In genomic region chr12:49057888-49058287, GRCh38 we compare ENCODE assay signal across 8 cellular contexts. TPM values are rescaled to one million over a fixed set of nuclear protein-coding genes. Genes with fewer than 3 reads are reported as not detected.
DNase-seq lines count a peak whose midpoint lies in the region; ATAC-seq, FAIRE-seq and TF ChIP-seq lines count a peak whose summit lies in the region.

No MANE protein-coding gene starts in this region.

- H3K9ac ChIP-seq in IMR-90 (ENCODE audit: low read depth, low read length) (peak overlapping the region; percentile 94), astrocyte (ENCODE audit: low read length) (peak overlapping the region; percentile 97), mesendoderm (ENCODE audit: low read length) (peak overlapping the region; percentile 97)

- H3K27ac ChIP-seq in IMR-90 (ENCODE audit: insufficient read depth, low read length): peak overlapping the region; percentile 4
- no peak overlapping the region for H3K27ac ChIP-seq in astrocyte (ENCODE audit: low read depth, low read length)
- no peak overlapping the region for H3K27ac ChIP-seq in mesendoderm (ENCODE audit: low read depth, low read length)

- H2BK5ac ChIP-seq in IMR-90 (ENCODE audit: low read depth, low read length, poor library complexity, severe bottlenecking) (no peak overlapping the region), mesendoderm (ENCODE audit: low read length) (no peak overlapping the region)

- DNase-seq in AG09309 (ENCODE audit: low read depth) (no peak), IMR-90 (no peak), astrocyte (ENCODE audit: low read depth) (no peak), mesendoderm (no peak), inferior parietal cortex (ENCODE audit: extremely low spot score) (no peak), amniotic stem cell (lab: John Stamatoyannopoulos, UW) (no peak), frontal cortex (ENCODE audit: low spot score in 2 of 2) (no peak)
- DNase-seq in stimulated activated CD4-positive, alpha-beta T cell treated with anti-CD3 and anti-CD28 coated beads, Interleukin-12 subunit alpha, Interleukin-12 subunit beta, amount 100 ng/mL, for 4 hours: no peak

- no CpG with 5 or more reads among the region's 4 CpGs for WGBS in IMR-90 (ENCODE audit: extremely low coverage in 2 of 2, insufficient read length in 1 of 2), 2 experiments
- WGBS in mesendoderm (ENCODE audit: extremely low coverage, insufficient coverage, low lambda C conversion rate): no CpG with 5 or more reads among the region's 4 CpGs

- H2AK5ac ChIP-seq in IMR-90 (ENCODE audit: low read depth, low read length): peak overlapping the region; percentile 20; the same call in 1 of the 2 replicates
- no peak overlapping the region for H2AK5ac ChIP-seq in mesendoderm (ENCODE audit: low read length)

- FAIRE-seq in astrocyte (lab: Jason Lieb, UNC) (no peak), frontal cortex (lab: Jason Lieb, UNC) (no peak)

- peak overlapping the region; percentile 98 for H2AK9ac ChIP-seq in IMR-90 (replicated peaks; ENCODE audit: low read depth, low read length, poor library complexity)

- no peak overlapping the region for H2BK120ac ChIP-seq in IMR-90 (ENCODE audit: low read depth, low read length)
- no peak overlapping the region for H2BK120ac ChIP-seq in mesendoderm (ENCODE audit: low read depth, low read length)

- in situ Hi-C loops in IMR-90 (cut with MboI; ENCODE audit: low sequenced_read_pairs): no loop called here

- peaks cover 23% of the 10 kb centered on the region for H3K36me3 ChIP-seq in IMR-90 (ENCODE audit: control insufficient read depth, insufficient read depth, low read length)
- peaks cover 23% of the 10 kb centered on the region for H3K36me3 ChIP-seq in astrocyte (ENCODE audit: insufficient read depth, low read length)
- H3K36me3 ChIP-seq in mesendoderm (ENCODE audit: control insufficient read depth, insufficient read depth, low read length): peaks cover 11% of the 10 kb centered on the region

- CTCF ChIA-PET in IMR-90 (lab: Yijun Ruan, JAX): no interaction called here

- H4K8ac ChIP-seq in IMR-90 (ENCODE audit: low read depth in 2 of 2, low read length in 2 of 2) (no peak overlapping the region), mesendoderm (ENCODE audit: low read depth, low read length) (no peak overlapping the region)

- intact Hi-C loops in IMR-90 (cut with micrococcal nuclease): no loop called here

- H3K4me2 ChIP-seq in IMR-90 (ENCODE audit: low read depth, low read length): peak overlapping the region; percentile 97
- H3K4me2 ChIP-seq in astrocyte (ENCODE audit: low read length): peak overlapping the region; percentile 99
- H3K4me2 ChIP-seq in mesendoderm (ENCODE audit: low read length): peak overlapping the region; percentile 97

- H3K18ac ChIP-seq in IMR-90 (ENCODE audit: low read depth, low read length) (no peak overlapping the region), mesendoderm (ENCODE audit: low read length) (no peak overlapping the region)

- no peaks in the 10 kb centered on the region for H3K27me3 Mint-ChIP-seq in astrocyte (ENCODE audit: low read depth, unreplicated experiment)

- TF ChIP-seq POLR2A in IMR-90 (IDR thresholded peaks at IDR 0.05; ENCODE audit: low read depth, low read length): no peak

- H4K91ac ChIP-seq in IMR-90 (ENCODE audit: insufficient read depth, low read depth, low read length): no peak overlapping the region

- H3K4me3 Mint-ChIP-seq in astrocyte (ENCODE audit: unreplicated experiment): peak overlapping the region; percentile 98

- H4K20me1 ChIP-seq in IMR-90 (ENCODE audit: insufficient read depth, low read length) (peaks cover 66% of the 10 kb centered on the region), astrocyte (ENCODE audit: insufficient read depth, low read length) (peaks cover 68% of the 10 kb centered on the region)

- H2BK15ac ChIP-seq in IMR-90 (ENCODE audit: low read depth, low read length): no peak overlapping the region
- H2BK15ac ChIP-seq in mesendoderm (replicated peaks; ENCODE audit: low read depth): no peak overlapping the region

- H3K27me3 ChIP-seq in IMR-90 (ENCODE audit: control insufficient read depth, insufficient read depth, low read length): no peaks in the 10 kb centered on the region
- no peaks in the 10 kb centered on the region for H3K27me3 ChIP-seq in astrocyte (ENCODE audit: insufficient read depth, low read length)
- H3K27me3 ChIP-seq in mesendoderm (ENCODE audit: insufficient read depth, low read length, poor library complexity): no peaks in the 10 kb centered on the region

- no peak for ATAC-seq in IMR-90 (ENCODE audit: low read depth)

- H3K4me3 ChIP-seq in AG09309 (ENCODE audit: control insufficient read depth, low read depth, low read length) (peak overlapping the region; percentile 88), IMR-90 (ENCODE audit: insufficient read depth, low read depth, low read length) (peak overlapping the region; percentile 81), astrocyte (ENCODE audit: insufficient read depth, low read depth, low read length) (peak overlapping the region; percentile 92), mesendoderm (ENCODE audit: low read length) (peak overlapping the region; percentile 17)

- H3K36me3 Mint-ChIP-seq in astrocyte (ENCODE audit: low read depth, unreplicated experiment): peaks cover 14% of the 10 kb centered on the region

- H3K4ac ChIP-seq in IMR-90 (ENCODE audit: low read depth, low read length) (peak overlapping the region; percentile 36; the same call in 1 of the 2 replicates), mesendoderm (ENCODE audit: low read depth, low read length) (no peak overlapping the region)

- no TSS peak for BruUV-seq in IMR-90 (replicated peaks; lab: Mats Ljungman, UMichigan)

- POLR2A ChIA-PET in IMR-90 (lab: Charles Lee; ENCODE audit: unreplicated experiment): no interaction called here

- no peak for TF ChIP-seq RAD21 in IMR-90 (IDR thresholded peaks at IDR 0.05; ENCODE audit: low read length)

- H3K9me1 ChIP-seq in IMR-90 (ENCODE audit: insufficient read depth, low read length): peaks cover 24% of the 10 kb centered on the region

- H3K9me3 Mint-ChIP-seq in astrocyte (ENCODE audit: unreplicated experiment): no peaks in the 10 kb centered on the region

- TF ChIP-seq CTCF in AG09309 (IDR thresholded peaks at IDR 0.05; ENCODE audit: control insufficient read depth, insufficient read depth, low read depth, low read length, missing control alignments) (no peak), IMR-90 (conservative IDR thresholded peaks at IDR 0.05; ENCODE audit: low read depth, low read length) (no peak), astrocyte (IDR thresholded peaks at IDR 0.05; ENCODE audit: insufficient read depth, low read depth, low read length) (no peak)

- no peak overlapping the region for H2BK20ac ChIP-seq in IMR-90 (ENCODE audit: low read depth, low read length)

- peak overlapping the region; percentile 95 for H3K14ac ChIP-seq in IMR-90 (replicated peaks; ENCODE audit: low read depth, low read length)

- peak overlapping the region; percentile 81 for H3K23ac ChIP-seq in IMR-90 (ENCODE audit: low read depth, low read length)
- H3K23ac ChIP-seq in mesendoderm (ENCODE audit: low read length): no peak overlapping the region

- peak overlapping the region; percentile 81; the same call in 1 of the 2 replicates for H3K56ac ChIP-seq in IMR-90 (ENCODE audit: extremely low read depth, insufficient read depth, low read length)
- peak overlapping the region; percentile 68 for H3K56ac ChIP-seq in mesendoderm (ENCODE audit: low read length)

- peaks cover 85% of the 10 kb centered on the region for H3K79me2 ChIP-seq in astrocyte (ENCODE audit: insufficient read depth, low read length)
- peaks cover 68% of the 10 kb centered on the region for H3K79me2 ChIP-seq in mesendoderm (ENCODE audit: control insufficient read depth, insufficient read depth, low read length)

- dilution Hi-C loops in IMR-90 (cut with HindIII; ENCODE audit: low sequenced_read_pairs, unreplicated experiment): no loop called here

- H3K9me3 ChIP-seq in IMR-90 (ENCODE audit: control insufficient read depth, insufficient read depth, low read length): no peaks in the 10 kb centered on the region
- H3K9me3 ChIP-seq in astrocyte (ENCODE audit: insufficient read depth, low read depth, low read length): no peaks in the 10 kb centered on the region

- peaks cover 19 to 76% of the 10 kb centered on the region in 2 experiments; a peak in 3 of 4 replicates for H3K79me1 ChIP-seq in IMR-90 (ENCODE audit: low read depth in 1 of 2, low read length in 2 of 2)
- H3K79me1 ChIP-seq in mesendoderm (ENCODE audit: low read length): peaks cover 30% of the 10 kb centered on the region

- H2AFZ ChIP-seq in IMR-90 (replicated peaks; ENCODE audit: low read length, poor library complexity) (no peak overlapping the region), astrocyte (ENCODE audit: low read depth, low read length) (no peak overlapping the region)

- H3K4me1 Mint-ChIP-seq in astrocyte (ENCODE audit: low read depth, unreplicated experiment): peaks cover 33% of the 10 kb centered on the region

- H4K5ac ChIP-seq in IMR-90 (ENCODE audit: low read depth, low read length) (no peak overlapping the region), mesendoderm (ENCODE audit: low read length) (no peak overlapping the region)

- H3K27ac Mint-ChIP-seq in astrocyte (ENCODE audit: unreplicated experiment): peak overlapping the region; percentile 55

- peaks cover 7% of the 10 kb centered on the region for H3K4me1 ChIP-seq in IMR-90 (ENCODE audit: control insufficient read depth, insufficient read depth, low read length)
- H3K4me1 ChIP-seq in astrocyte (ENCODE audit: insufficient read depth, low read length): peaks cover 41% of the 10 kb centered on the region
- peaks cover 10% of the 10 kb centered on the region for H3K4me1 ChIP-seq in mesendoderm (ENCODE audit: control insufficient read depth, low read depth, low read length)

RNA-seq across cellular contexts. Expression of gene KMT2D, which starts 2.7 kb away (rescaled TPM):
- total RNA-seq in IMR-90 (2012; rRNA removed): 6.6 and 10.0 TPM in 2 replicates
- polyA plus RNA-seq in IMR-90 (2012; rRNA removed): 24.8 and 25.2 TPM in 2 replicates
- polyA plus RNA-seq in IMR-90 (2012; cell fraction: cytosol; rRNA removed): 11.3 and 13.1 TPM in 2 replicates
- 81.4 and 106 TPM in 2 replicates for polyA plus RNA-seq in IMR-90 (2012; cell fraction: nucleus; rRNA removed; ENCODE audit: low replicate concordance)
- total RNA-seq in astrocyte: 81.7 and 86.9 TPM in 2 replicates
- 20.5 TPM for polyA plus RNA-seq in mesendoderm (2013, experiment 1 of 2)
- polyA plus RNA-seq in mesendoderm (2013, experiment 2 of 2): 19.3 TPM
- 14.7 TPM for total RNA-seq in frontal cortex

RNA-seq across cellular contexts. Expression of gene RHEBL1, which starts 11.9 kb away (rescaled TPM):
- total RNA-seq in IMR-90 (2012; rRNA removed) (0.56 and 0.72 TPM in 2 replicates), astrocyte (1.3 and 1.9 TPM in 2 replicates), frontal cortex (1.2 TPM)
- 0.39 and 0.62 TPM in 2 replicates for polyA plus RNA-seq in IMR-90 (2012; rRNA removed)
- 0.49 TPM in 1 of 2 replicates, not detected in the other for polyA plus RNA-seq in IMR-90 (2012; cell fraction: cytosol; rRNA removed)
- polyA plus RNA-seq in IMR-90 (2012; cell fraction: nucleus; rRNA removed; ENCODE audit: low replicate concordance): 0.39 and 0.55 TPM in 2 replicates
- polyA plus RNA-seq in mesendoderm (2013, experiment 1 of 2): 3.2 TPM
- 3.1 TPM for polyA plus RNA-seq in mesendoderm (2013, experiment 2 of 2)

RNA-seq across cellular contexts. Expression of gene DHH, which starts 36.7 kb away (rescaled TPM):
- total RNA-seq in IMR-90 (2012; rRNA removed): under 0.01 TPM in 2 replicates
- polyA plus RNA-seq in IMR-90 (2012; rRNA removed): 0.01 and 0.07 TPM in 2 replicates
- polyA plus RNA-seq in IMR-90 (2012; cell fraction: cytosol; rRNA removed): 0.01 and 0.05 TPM in 2 replicates
- 0.08 and 0.25 TPM in 2 replicates for polyA plus RNA-seq in IMR-90 (2012; cell fraction: nucleus; rRNA removed; ENCODE audit: low replicate concordance)
- total RNA-seq in astrocyte: 0.05 and 0.16 TPM in 2 replicates
- polyA plus RNA-seq in mesendoderm (2013, experiment 1 of 2): 0.01 TPM
- polyA plus RNA-seq in mesendoderm (2013, experiment 2 of 2): 0.03 TPM
- total RNA-seq in frontal cortex: 0.41 TPM

RNA-seq across cellular contexts. Expression of gene PRKAG1, which starts 39.3 kb away (rescaled TPM):
- total RNA-seq in IMR-90 (2012; rRNA removed): 76.4 and 106 TPM in 2 replicates
- polyA plus RNA-seq in IMR-90 (2012; rRNA removed): 67.8 and 81.1 TPM in 2 replicates
- polyA plus RNA-seq in IMR-90 (2012; cell fraction: cytosol; rRNA removed): 32.2 and 43.2 TPM in 2 replicates
- polyA plus RNA-seq in IMR-90 (2012; cell fraction: nucleus; rRNA removed; ENCODE audit: low replicate concordance): 17.6 and 73.2 TPM in 2 replicates
- 47.1 and 49.6 TPM in 2 replicates for total RNA-seq in astrocyte
- polyA plus RNA-seq in mesendoderm (2013, experiment 1 of 2): 25.8 TPM
- 25.6 TPM for polyA plus RNA-seq in mesendoderm (2013, experiment 2 of 2)
- total RNA-seq in frontal cortex: 29.3 TPM

RNA-seq across cellular contexts. Expression of gene LMBR1L, which starts 52.8 kb away (rescaled TPM):
- total RNA-seq in IMR-90 (2012; rRNA removed): 18.1 and 33.0 TPM in 2 replicates
- 44.6 and 46.3 TPM in 2 replicates for polyA plus RNA-seq in IMR-90 (2012; rRNA removed)
- 14.6 and 27.3 TPM in 2 replicates for polyA plus RNA-seq in IMR-90 (2012; cell fraction: cytosol; rRNA removed)
- 151 and 243 TPM in 2 replicates for polyA plus RNA-seq in IMR-90 (2012; cell fraction: nucleus; rRNA removed; ENCODE audit: low replicate concordance)
- total RNA-seq in astrocyte: 58.7 and 61.0 TPM in 2 replicates
- polyA plus RNA-seq in mesendoderm (2013, experiment 1 of 2): 11.1 TPM
- 12.6 TPM for polyA plus RNA-seq in mesendoderm (2013, experiment 2 of 2)
- total RNA-seq in frontal cortex: 83.6 TPM

Comparison
In these comparisons a context has a peak if more than half of its experiments do, and no peak if none do; other contexts are left out.
1. H3K4me3 ChIP-seq: peak in every context shown above with its lines; median percentile 92 in astrocyte; 88 in AG09309; 81 in IMR-90; 17 in mesendoderm.